In genomic region chr10:96719205-96719604, GRCh38 we compare ENCODE assay signal across 8 cellular contexts. TPM values are rescaled to one million over a fixed set of nuclear protein-coding genes. Genes with fewer than 3 reads are reported as not detected.
DNase-seq lines count a peak whose midpoint lies in the region; ATAC-seq, FAIRE-seq and TF ChIP-seq lines count a peak whose summit lies in the region.

No MANE protein-coding gene starts in this region.

- H3K9me3 ChIP-seq in T-helper 17 cell (ENCODE audit: control insufficient read depth, low read length, poor library complexity, severe bottlenecking) (no peaks in the 10 kb centered on the region), HepG2 (ENCODE audit: low read length) (no peaks in the 10 kb centered on the region)

- H3K36me3 ChIP-seq in HepG2 (replicated peaks in 1 of 2; ENCODE audit: control insufficient read depth in 1 of 2, insufficient read depth in 2 of 2, low read length in 2 of 2) = no peaks in the 10 kb centered on the region

- peak overlapping the region; percentile 75 for H3K27ac Mint-ChIP-seq in T-helper 17 cell

- intact Hi-C loops in HepG2 (cut with micrococcal nuclease; ENCODE audit: unreplicated experiment) = loop anchor here (5.0 kb wide), 1 partner anchor 47 kb away; no protein-coding TSS in a partner anchor

- peaks cover 3% of the 10 kb centered on the region for H3K36me3 Mint-ChIP-seq in T-helper 17 cell (ENCODE audit: low read depth)

- H3K27me3 Mint-ChIP-seq in T-helper 17 cell = peaks cover 7% of the 10 kb centered on the region

- H3K4me1 ChIP-seq in HepG2 (ENCODE audit: insufficient read depth, low read length) = peaks cover 46% of the 10 kb centered on the region

- no peak for TF ChIP-seq RAD21 in HepG2 (CRISPR knock-in tag; IDR thresholded peaks at IDR 0.05)

- peak overlapping the region; percentile 97 for H3K4me3 Mint-ChIP-seq in T-helper 17 cell

- H3K4me1 Mint-ChIP-seq in T-helper 17 cell = peaks cover 29% of the 10 kb centered on the region

- H3K27ac ChIP-seq in C4-2B (peak overlapping the region; percentile 87), HepG2 (ENCODE audit: extremely low read length, insufficient read depth, low read length) (no peak overlapping the region)

- 40% methylated on average over 1 of the region's 1 CpG for WGBS in HepG2 (ENCODE audit: low lambda C conversion rate)

- no peaks in the 10 kb centered on the region for H3K79me2 ChIP-seq in HepG2 (ENCODE audit: insufficient read depth, low read length)

- CTCF ChIA-PET in HepG2 (lab: Yijun Ruan, JAX; ENCODE audit: low intra/inter-chr PET ratio, low total read pairs) = interaction anchor here (4.1 kb wide), 1 partner anchor 78 kb away, joined by 26 read pairs; no protein-coding TSS in a partner anchor

- H4K20me1 ChIP-seq in HepG2 (ENCODE audit: insufficient read depth, low read length) = no peaks in the 10 kb centered on the region

- POLR2A ChIA-PET in HepG2 (lab: Yijun Ruan, JAX) = interaction anchor here (0.9 kb wide), 1 partner anchor 76 kb away, joined by 4 read pairs; no protein-coding TSS in a partner anchor

- TF ChIP-seq CTCF in C4-2B (conservative IDR thresholded peaks at IDR 0.05) = peak; percentile 46; the same call in 1 of the 2 replicates
- peak; percentile 24; the same call in 1 of the 2 replicates for TF ChIP-seq CTCF in GM12875 (IDR thresholded peaks at IDR 0.05; ENCODE audit: borderline replicate concordance, insufficient read depth, low read depth, low read length)
- peak; percentile 46; the same call in 1 of the 2 replicates for TF ChIP-seq CTCF in HepG2 (CRISPR knock-in tag; IDR thresholded peaks at IDR 0.05)

- no peak for FAIRE-seq in HepG2 (lab: Jason Lieb, UNC)

- H2AFZ ChIP-seq in HepG2 (ENCODE audit: low read length) = no peak overlapping the region

- in situ Hi-C loops in HepG2 (cut with HindIII; ENCODE audit: extremely low pct_ligation_motif_present, low pct_unique_long_range_greater_than_20kb) = loop anchor here (5.0 kb wide), 1 partner anchor 77 kb away; no protein-coding TSS in a partner anchor

- H3K4me2 ChIP-seq in HepG2 (ENCODE audit: low read depth, low read length) = peak overlapping the region; percentile 95

- TF ChIP-seq POLR2A in HepG2 (IDR thresholded peaks at IDR 0.05; ENCODE audit: insufficient read depth in 1 of 2, low read depth in 2 of 2, low read length in 2 of 2) = no peak

- H3K4me3 ChIP-seq in GM12875 (ENCODE audit: low read depth, low read length) (peak overlapping the region; percentile 87), HepG2 (replicated peaks in 1 of 3; ENCODE audit: insufficient read depth in 1 of 3, low read depth in 2 of 3, low read length in 3 of 3) (no peak overlapping the region)

- H3K9ac ChIP-seq in HepG2 (ENCODE audit: insufficient read depth, low read depth, low read length) = no peak overlapping the region

- no peak for DNase-seq in T-helper 17 cell
- DNase-seq in HepG2 (ENCODE audit: low spot score) = no peak
- DNase-seq in GM03348 (ENCODE audit: low spot score) = no peak
- DNase-seq in mucosa of gallbladder (ENCODE audit: low spot score) = no peak

- ATAC-seq in T-helper 17 cell (no peak), HepG2 (peak; percentile 6; the same call in 1 of the 3 replicates), HG03432 (IDR thresholded peaks at IDR 0.05; ENCODE audit: unreplicated experiment) (no peak), HG02852 (IDR thresholded peaks at IDR 0.05; ENCODE audit: unreplicated experiment) (no peak)

- TF ChIP-seq EP300 in HepG2 (IDR thresholded peaks at IDR 0.05; ENCODE audit: low read depth in 2 of 2, low read length in 2 of 2) = no peak
- no peak for TF ChIP-seq EP300 in HepG2 (CRISPR knock-in tag; IDR thresholded peaks at IDR 0.05; ENCODE audit: borderline replicate concordance)

- BruUV-seq in HepG2 (replicated peaks; lab: Mats Ljungman, UMichigan) = TSS peak; percentile 59

- H3K27me3 ChIP-seq in HepG2 (ENCODE audit: control insufficient read depth in 1 of 2, insufficient read depth in 2 of 2, low read length in 2 of 2) = peaks cover 0 to 8% of the 10 kb centered on the region in 2 experiments; a peak in 3 of 5 replicates

TF ChIP-seq in HepG2, 621 proteins besides CTCF, POLR2A, EP300 and RAD21:
- no peak; the same call in 1 of the 2 replicates for TF ChIP-seq SIX1 (CRISPR knock-in tag; IDR thresholded peaks at IDR 0.05; ENCODE audit: borderline replicate concordance)
- 0 out of 2 replicates have a peak, but pooled peaks have one; percentile 0 for TF ChIP-seq ZNF430 (CRISPR knock-in tag; IDR thresholded peaks at IDR 0.05)
- TF ChIP-seq PHF21A (CRISPR knock-in tag; IDR thresholded peaks at IDR 0.05) = 0 out of 2 replicates have a peak, but pooled peaks have one; percentile 12
- 0 out of 2 replicates have a peak, but pooled peaks have one; percentile 14 for TF ChIP-seq BCL6 (CRISPR knock-in tag; IDR thresholded peaks at IDR 0.05)
- TF ChIP-seq STAG1 (CRISPR knock-in tag; IDR thresholded peaks at IDR 0.05) = peak; percentile 29

RNA-seq across cellular contexts. Expression of gene PIK3AP1, which starts 1.1 kb away (rescaled TPM):
- 1 to 10 TPM; 1.9 to 5.0 TPM for total RNA-seq in T-helper 17 cell
- 13.8 and 18.5 TPM in 2 replicates for total RNA-seq in HepG2 (2016; rRNA removed; fragmentation: Illumina TruSeq; extraction: Trizol)
- 2.4 and 2.7 TPM in 2 replicates for total RNA-seq in HepG2 (2016; cell fraction: cytosol; rRNA removed; fragmentation: Illumina TruSeq; extraction: Trizol; ENCODE audit: low read depth)
- 12.7 and 17.4 TPM in 2 replicates for total RNA-seq in HepG2 (2016; cell fraction: insoluble cytoplasmic fraction; rRNA removed; fragmentation: Illumina TruSeq; extraction: Trizol)
- 9.7 and 10.0 TPM in 2 replicates for total RNA-seq in HepG2 (2016; cell fraction: membrane; rRNA removed; fragmentation: Illumina TruSeq; extraction: Trizol)
- total RNA-seq in HepG2 (2016; cell fraction: nucleus; rRNA removed; fragmentation: Illumina TruSeq; extraction: Trizol) = 9.3 and 9.7 TPM in 2 replicates
- polyA plus RNA-seq in HepG2 (2011; rRNA removed) = 3.6 and 4.6 TPM in 2 replicates
- polyA plus RNA-seq in HepG2 (2011; cell fraction: cytosol; rRNA removed) = 3.8 and 6.8 TPM in 2 replicates
- polyA plus RNA-seq in HepG2 (2011; cell fraction: nucleus; rRNA removed) = 1.4 and 3.6 TPM in 2 replicates
- 5.0 and 6.6 TPM in 2 replicates for polyA plus RNA-seq in HepG2 (2012)
- polyA plus RNA-seq in HepG2 (2016; cell fraction: cytosol; fragmentation: Illumina TruSeq; extraction: Trizol; ENCODE audit: low read depth) = 1.0 and 1.1 TPM in 2 replicates
- polyA plus RNA-seq in HepG2 (2016; cell fraction: insoluble cytoplasmic fraction; fragmentation: Illumina TruSeq; extraction: Trizol; ENCODE audit: low read depth) = 14.5 and 14.6 TPM in 2 replicates
- 4.6 TPM in 2 replicates for polyA plus RNA-seq in HepG2 (2016; cell fraction: membrane; fragmentation: Illumina TruSeq; extraction: Trizol; ENCODE audit: low read depth)
- polyA plus RNA-seq in HepG2 (2016; cell fraction: nucleus; fragmentation: Illumina TruSeq; extraction: Trizol; ENCODE audit: insufficient read depth, low read depth) = 7.6 and 7.8 TPM in 2 replicates
- 0.63 and 5.2 TPM in 2 replicates for polyA minus RNA-seq in HepG2 (2011; rRNA and poly(A)+ RNA removed; ENCODE audit: low replicate concordance)
- polyA minus RNA-seq in HepG2 (2011; cell fraction: cytosol; rRNA and poly(A)+ RNA removed) = 2.9 and 6.4 TPM in 2 replicates
- 3.2 and 7.1 TPM in 2 replicates for polyA minus RNA-seq in HepG2 (2011; cell fraction: nucleus; rRNA and poly(A)+ RNA removed)
- total RNA-seq in mucosa of gallbladder = 68.2 TPM
